17 cellular contexts compared by ENCODE assay signal in the genomic region with DNA sequence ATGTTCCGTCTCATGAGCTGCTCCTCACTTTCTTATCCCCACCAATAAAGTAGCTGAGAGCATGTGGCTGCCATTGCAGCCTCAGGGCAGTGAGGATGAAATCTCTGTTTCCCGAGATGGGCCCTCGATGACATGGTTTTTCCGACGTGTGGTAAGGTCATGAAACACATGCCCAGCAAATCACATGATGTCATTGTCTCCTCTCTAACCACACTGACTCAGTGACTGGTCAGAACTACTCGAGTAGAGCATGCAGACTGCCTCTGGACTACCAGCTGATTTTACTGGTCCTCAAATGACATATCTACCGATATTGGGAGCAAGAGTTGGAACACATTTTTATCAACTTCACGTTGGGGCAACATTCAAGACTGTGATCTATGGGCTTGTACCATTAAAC.
DNase-seq lines count a peak whose midpoint lies in the region; ATAC-seq lines count a peak whose summit lies in the region.
"Had no signal": no experiment of that assay in that cellular context is flagged by ENCODE, and none has a peak within 500 bp of the region (broad histone marks: within the 10 kb centered on the region; RNA-seq: fewer than 3 reads in every experiment).

No MANE protein-coding gene starts in this region.

- POLR2A ChIA-PET in activated CD4-positive, alpha-beta T cell treated with anti-CD3 and anti-CD28 coated beads, Interleukin-2, amount 10 ng/mL, durations not matched to agents 7 days and 5 days (lab: Charles Lee) = no interaction called here

- CTCF ChIA-PET in activated CD4-positive, alpha-beta T cell treated with anti-CD3 and anti-CD28 coated beads, Interleukin-2, amount 10 ng/mL, durations not matched to agents 7 days and 5 days (lab: Charles Lee) = interaction anchor here (0.6 kb wide), 1 partner anchor 859 kb away, joined by 4 read pairs; no protein-coding TSS in a partner anchor

- DNase-seq in activated CD4-positive, alpha-beta T cell treated with anti-CD3 and anti-CD28 coated beads for 48 hours = peak; percentile 4
- no peak for DNase-seq in activated CD4-positive, alpha-beta T cell treated with anti-CD3 and anti-CD28 coated beads, Interleukin-2, amount 10 ng/mL, durations not matched to agents 7 days and 5 days
- DNase-seq in LHCN-M2 (ENCODE audit: low read depth) (peak; percentile 1), RPMI7951 (ENCODE audit: low read depth) (peak; percentile 2), HPDE6-E6E7 (ENCODE audit: extremely low spot score) (no peak), kidney tubule cell (ENCODE audit: low spot score) (no peak)
- DNase-seq: 8988T, H9, MM.1S, NCI-H187, NCI-H2171 treated with DMSO at 0.1 percent for 48 hours, NCI-H446 treated with DMSO at 0.1 percent for 48 hours, NCI-H748 treated with DMSO at 0.1 percent for 48 hours, Right ventricle myocardium superior had no signal

- H3K27me3 Mint-ChIP-seq in activated CD4-positive, alpha-beta T cell treated with anti-CD3 and anti-CD28 coated beads, Interleukin-2, amount 10 ng/mL, durations not matched to agents 7 days and 5 days = no peaks in the 10 kb centered on the region

- H3K9me3 Mint-ChIP-seq in activated CD4-positive, alpha-beta T cell treated with anti-CD3 and anti-CD28 coated beads, Interleukin-2, amount 10 ng/mL, durations not matched to agents 7 days and 5 days = peaks cover 3% of the 10 kb centered on the region

- H3K4me1 Mint-ChIP-seq in activated CD4-positive, alpha-beta T cell treated with anti-CD3 and anti-CD28 coated beads, Interleukin-2, amount 10 ng/mL, durations not matched to agents 7 days and 5 days = no peaks in the 10 kb centered on the region

- no peak overlapping the region for H3K4me3 Mint-ChIP-seq in activated CD4-positive, alpha-beta T cell treated with anti-CD3 and anti-CD28 coated beads, Interleukin-2, amount 10 ng/mL, durations not matched to agents 7 days and 5 days
- H3K4me3 Mint-ChIP-seq: H9; T-helper 1 cell treated with Interleukin-12 subunit alpha and Interleukin-12 subunit beta and Interleukin-4 antibody, amounts not matched to agents 30 μg/mL and 1 μg/mL, for 36 hours had no signal

- H3K36me3 Mint-ChIP-seq in activated CD4-positive, alpha-beta T cell treated with anti-CD3 and anti-CD28 coated beads, Interleukin-2, amount 10 ng/mL, durations not matched to agents 7 days and 5 days (ENCODE audit: low read depth) = no peaks in the 10 kb centered on the region

- ATAC-seq in HG03442 (IDR thresholded peaks at IDR 0.05; ENCODE audit: unreplicated experiment) (no peak), HG03175 (IDR thresholded peaks at IDR 0.05; ENCODE audit: unreplicated experiment) (no peak)

- no peak overlapping the region for H3K27ac Mint-ChIP-seq in activated CD4-positive, alpha-beta T cell treated with anti-CD3 and anti-CD28 coated beads, Interleukin-2, amount 10 ng/mL, durations not matched to agents 7 days and 5 days
- H3K27ac Mint-ChIP-seq: T-helper 1 cell treated with Interleukin-12 subunit alpha and Interleukin-12 subunit beta and Interleukin-4 antibody, amounts not matched to agents 30 μg/mL and 1 μg/mL, for 36 hours had no signal

Comparison
In these comparisons a context has a peak if more than half of its experiments do, and no peak if none do; other contexts are left out.
1. DNase-seq: peak in activated CD4-positive, alpha-beta T cell treated with anti-CD3 and anti-CD28 coated beads for 48 hours (single experiment), LHCN-M2 (single experiment) and RPMI7951 (single experiment); none in activated CD4-positive, alpha-beta T cell treated with anti-CD3 and anti-CD28 coated beads, Interleukin-2, amount 10 ng/mL, durations not matched to agents 7 days and 5 days (single experiment), HPDE6-E6E7 (single experiment) and kidney tubule cell (single experiment).